In genomic region chr6:166307082-166307980, GRCh38 we compare ENCODE assay signal across 1 cellular context.
TF ChIP-seq lines count a peak whose summit lies in the region.

No MANE protein-coding gene starts in this region.

TF ChIP-seq in GM12878, 131 proteins besides CTCF, POLR2A, EP300 and RAD21 (continued from another document):
- TF ChIP-seq ZNF687 (IDR thresholded peaks at IDR 0.05) (peak; percentile 82), NKRF (conservative IDR thresholded peaks at IDR 0.05) (no peak), FOXM1 (IDR thresholded peaks at IDR 0.05; ENCODE audit: low read depth, low read length) (no peak), GATAD2B (conservative IDR thresholded peaks at IDR 0.05; ENCODE audit: low read depth) (peak; percentile 55; the same call in 1 of the 2 replicates), KLF5 (IDR thresholded peaks at IDR 0.05; ENCODE audit: partially characterized antibody) (no peak), NFYA (IDR thresholded peaks at IDR 0.05; ENCODE audit: borderline replicate concordance, low read depth, low read length) (no peak), MTA3 (IDR thresholded peaks at IDR 0.05; ENCODE audit: borderline replicate concordance, low read length) (no peak)
